ENCODE assay signal across 8 cellular contexts in genomic region chr6:26532699-26533523, GRCh38. TPM values are rescaled to one million over a fixed set of nuclear protein-coding genes. Genes with fewer than 3 reads are reported as not detected.
DNase-seq lines count a peak whose midpoint lies in the region; ATAC-seq, FAIRE-seq and TF ChIP-seq lines count a peak whose summit lies in the region.

No MANE protein-coding gene starts in this region.

- H3K4me1 ChIP-seq in SJSA1 (replicated peaks) = peaks cover 25% of the 10 kb centered on the region
- peaks cover 0 to 45% (median 14%) of the 10 kb centered on the region in 3 donors for H3K4me1 ChIP-seq in gastroesophageal sphincter
- H3K4me1 ChIP-seq in neutrophil (ENCODE audit: control insufficient read depth in 1 of 2, insufficient read depth in 1 of 2, low read depth in 1 of 2, low read length in 1 of 2) = peaks cover 21 to 23% of the 10 kb centered on the region in 2 experiments
- H3K4me1 ChIP-seq in subcutaneous abdominal adipose tissue (ENCODE audit: control insufficient read depth in 5 of 5, insufficient read depth in 5 of 5, low read length in 5 of 5) = peaks cover 8 to 29% (median 14%) of the 10 kb centered on the region in 5 donors

- peak; percentile 55 for FAIRE-seq in A204.1 (lab: Jason Lieb, UNC)

- intact Hi-C loops in activated naive CD4-positive, alpha-beta T cell treated with anti-CD3 and anti-CD28 coated beads for 36 hours (cut with micrococcal nuclease) = loop anchor here (1.0 to 5.0 kb wide), 4 partner anchors 12 to 1816 kb away; partner anchors contain the start of gene C6orf62

- H3K36me3 ChIP-seq in SJSA1 (no peaks in the 10 kb centered on the region), gastroesophageal sphincter (no peaks in the 10 kb centered on the region), neutrophil (no peaks in the 10 kb centered on the region), subcutaneous abdominal adipose tissue (ENCODE audit: control insufficient read depth in 5 of 5, insufficient read depth in 5 of 5, low read length in 5 of 5) (no peaks in the 10 kb centered on the region)

- TF ChIP-seq EP300 in gastroesophageal sphincter (IDR thresholded peaks at IDR 0.05) = no peak

- DNase-seq in NAMALWA (ENCODE audit: low spot score) = peak; percentile 98
- peak; percentile 91 to 98 for DNase-seq in SJSA1 (ENCODE audit: low read depth in 1 of 2, low spot score in 2 of 2)
- DNase-seq in activated naive CD4-positive, alpha-beta T cell treated with anti-CD3 and anti-CD28 coated beads for 36 hours = peak; percentile 97

- peak; percentile 67 for ATAC-seq in gastroesophageal sphincter

- CTCF ChIA-PET in activated naive CD4-positive, alpha-beta T cell treated with anti-CD3 and anti-CD28 coated beads for 36 hours (lab: Charles Lee) = interaction anchor here (0.5 to 1.4 kb wide), 3 partner anchors 36 to 1362 kb away, joined by 3 to 4 read pairs (median 4); no protein-coding TSS in a partner anchor

- H3K9me3 Mint-ChIP-seq in activated naive CD4-positive, alpha-beta T cell treated with anti-CD3 and anti-CD28 coated beads for 36 hours = no peaks in the 10 kb centered on the region

- peak; percentile 37 for TF ChIP-seq POLR2A in GM18951 (IDR thresholded peaks at IDR 0.05; ENCODE audit: extremely low read depth, insufficient read depth, insufficient read length)
- no peak for TF ChIP-seq POLR2A in gastroesophageal sphincter (IDR thresholded peaks at IDR 0.05)

- H3K9me3 ChIP-seq in SJSA1 (replicated peaks) (no peaks in the 10 kb centered on the region), gastroesophageal sphincter (no peaks in the 10 kb centered on the region), neutrophil (no peaks in the 10 kb centered on the region), subcutaneous abdominal adipose tissue (ENCODE audit: control insufficient read depth in 5 of 5, low read length in 5 of 5) (no peaks in the 10 kb centered on the region)

- H3K4me3 ChIP-seq in SJSA1 (peak overlapping the region; percentile 51), gastroesophageal sphincter (peak overlapping the region; percentile 67 to 72), neutrophil (ENCODE audit: low read depth in 1 of 2, low read length in 1 of 2) (peak overlapping the region; percentile 34 to 37), subcutaneous abdominal adipose tissue (ENCODE audit: low read depth in 1 of 5, low read length in 5 of 5) (peak overlapping the region; percentile 72 to 89 (median 79))

- no peaks in the 10 kb centered on the region for H3K27me3 Mint-ChIP-seq in activated naive CD4-positive, alpha-beta T cell treated with anti-CD3 and anti-CD28 coated beads for 36 hours (ENCODE audit: low read depth)

- H3K27ac Mint-ChIP-seq in activated naive CD4-positive, alpha-beta T cell treated with anti-CD3 and anti-CD28 coated beads for 36 hours = peak overlapping the region; percentile 89

- in situ Hi-C loops in GM18951 (cut with MboI; ENCODE audit: low sequenced_read_pairs, unreplicated experiment) = no loop called here

- WGBS in gastroesophageal sphincter (ENCODE audit: low coverage in 1 of 2), 2 donors = 0 to 1% methylated on average over 8 to 24 of the region's 28 CpGs

- H3K27ac ChIP-seq in SJSA1 (peak overlapping the region; percentile 65), gastroesophageal sphincter (peak overlapping the region; percentile 70 to 88 (median 86)), neutrophil (no peak overlapping the region), subcutaneous abdominal adipose tissue (ENCODE audit: low read depth, low read length) (peak overlapping the region; percentile 51)

- peak overlapping the region; percentile 95 for H3K4me3 Mint-ChIP-seq in activated naive CD4-positive, alpha-beta T cell treated with anti-CD3 and anti-CD28 coated beads for 36 hours

- H3K9ac ChIP-seq in subcutaneous abdominal adipose tissue (ENCODE audit: low read length in 5 of 5) = peak overlapping the region; percentile 21 to 82 (median 68)

- H3K4me1 Mint-ChIP-seq in activated naive CD4-positive, alpha-beta T cell treated with anti-CD3 and anti-CD28 coated beads for 36 hours (ENCODE audit: low read depth) = peaks cover 40% of the 10 kb centered on the region

- TF ChIP-seq CTCF in gastroesophageal sphincter (IDR thresholded peaks at IDR 0.05) (peak in 1 of 4 experiments; percentile 4), neutrophil (IDR thresholded peaks at IDR 0.05) (no peak)

- no peaks in the 10 kb centered on the region for H3K27me3 ChIP-seq in SJSA1 (replicated peaks)
- no peaks in the 10 kb centered on the region for H3K27me3 ChIP-seq in gastroesophageal sphincter
- H3K27me3 ChIP-seq in neutrophil = peaks cover 8% of the 10 kb centered on the region
- H3K27me3 ChIP-seq in subcutaneous abdominal adipose tissue (ENCODE audit: control insufficient read depth in 5 of 5, insufficient read depth in 4 of 5, low read length in 5 of 5) = no peaks in the 10 kb centered on the region

- peaks cover 9% of the 10 kb centered on the region for H3K36me3 Mint-ChIP-seq in activated naive CD4-positive, alpha-beta T cell treated with anti-CD3 and anti-CD28 coated beads for 36 hours (ENCODE audit: low read depth)

RNA-seq across cellular contexts. Expression of gene HMGN4, which starts 5.3 kb away (rescaled TPM):
- 110 TPM in 2 replicates for total RNA-seq in SJSA1 (2014; rRNA removed; shearing (Covaris generic))
- total RNA-seq in activated naive CD4-positive, alpha-beta T cell treated with anti-CD3 and anti-CD28 coated beads for 36 hours = 10 to 100 TPM; 70.4 to 73.2 TPM
- 100 to 1,000 TPM in 1 of 4 donors, 10 to 100 TPM in 3; 80.5 to 121 (median 91.6) TPM for total RNA-seq in gastroesophageal sphincter

RNA-seq across cellular contexts. Expression of gene BTN1A1, which starts 32.8 kb away (rescaled TPM):
- total RNA-seq in SJSA1 (2014; rRNA removed; shearing (Covaris generic)) = not detected in 2 replicates
- under 1 TPM; 0.07 to 0.10 TPM for total RNA-seq in activated naive CD4-positive, alpha-beta T cell treated with anti-CD3 and anti-CD28 coated beads for 36 hours
- total RNA-seq in gastroesophageal sphincter = not detected
